19 cellular contexts compared by ENCODE assay signal in genomic region chr13:102225892-102226291, GRCh38.
DNase-seq lines count a peak whose midpoint lies in the region; ATAC-seq and TF ChIP-seq lines count a peak whose summit lies in the region.
"Had no signal": no experiment of that assay in that cellular context is flagged by ENCODE, and none has a peak within 500 bp of the region (broad histone marks: within the 10 kb centered on the region; RNA-seq: fewer than 3 reads in every experiment).

No MANE protein-coding gene starts in this region.

- POLR2A ChIA-PET in GM10248 (lab: Yijun Ruan, JAX) = no interaction called here

- H3K27me3 ChIP-seq in right atrium auricular region = no peaks in the 10 kb centered on the region
- no peaks in the 10 kb centered on the region for H3K27me3 ChIP-seq in right cardiac atrium (ENCODE audit: control insufficient read depth, insufficient read depth)
- H3K27me3 ChIP-seq: BLaER1 had no signal

- H3K9me3 ChIP-seq in right atrium auricular region (no peaks in the 10 kb centered on the region), right cardiac atrium (ENCODE audit: control insufficient read depth, low read length) (no peaks in the 10 kb centered on the region)
- H3K9me3 ChIP-seq: BLaER1, Caco-2 had no signal

- CTCF ChIA-PET in GM10248 (lab: Yijun Ruan, JAX) = interaction anchor here (1.2 kb wide), 1 partner anchor 98 kb away, joined by 3 read pairs; no protein-coding TSS in a partner anchor

- WGBS in right cardiac atrium = 44% methylated on average over 6 of the region's 6 CpGs

- no peak overlapping the region for H3K4me3 ChIP-seq in right atrium auricular region
- no peak overlapping the region for H3K4me3 ChIP-seq in right cardiac atrium (ENCODE audit: low read length)
- H3K4me3 ChIP-seq: BLaER1, GM12878, GM23248 had no signal

- intact Hi-C loops in Right ventricle myocardium inferior (cut with DNase I) (no loop called here), right cardiac atrium (cut with DNase I) (no loop called here), left ventricle myocardium superior (cut with micrococcal nuclease) (no loop called here)

- no peak overlapping the region for H3K27ac ChIP-seq in right atrium auricular region
- H3K27ac ChIP-seq in right cardiac atrium (ENCODE audit: low read length) = no peak overlapping the region
- H3K27ac ChIP-seq: 22Rv1, BLaER1, C4-2B, GM23248 had no signal

- peaks cover 0 to 6% of the 10 kb centered on the region in 2 donors for H3K4me1 ChIP-seq in right atrium auricular region
- no peaks in the 10 kb centered on the region for H3K4me1 ChIP-seq in right cardiac atrium (ENCODE audit: control insufficient read depth, insufficient read depth, low read length)
- H3K4me1 ChIP-seq: BLaER1, Caco-2 had no signal

- ATAC-seq in Right ventricle myocardium inferior (no peak), right cardiac atrium (no peak), left ventricle myocardium superior (no peak), HG02588 (IDR thresholded peaks at IDR 0.05; ENCODE audit: unreplicated experiment) (no peak)
- ATAC-seq: CD8-positive, alpha-beta T cell; GM12878; HCT116 had no signal

- H3K36me3 ChIP-seq in right atrium auricular region = no peaks in the 10 kb centered on the region
- H3K36me3 ChIP-seq: BLaER1 had no signal

- DNase-seq in Right ventricle myocardium inferior (ENCODE audit: missing footprints) (peak; percentile 39), right atrium auricular region (ENCODE audit: low spot score) (no peak), right cardiac atrium (peak in 2 of 3 donors; percentile 46 to 53), left ventricle myocardium superior (no peak), SHP77 treated with DMSO at 0.1 percent for 48 hours (lab: John Stamatoyannopoulos, UW) (peak; percentile 41), GM10248 (ENCODE audit: extremely low spot score) (no peak)
- DNase-seq: Caco-2; CD4-positive, CD25-positive, alpha-beta regulatory T cell; CD8-positive, alpha-beta T cell; DMS153; DND-41; GM23248; H9 had no signal

- TF ChIP-seq CTCF in right atrium auricular region (IDR thresholded peaks at IDR 0.05) = no peak
- TF ChIP-seq CTCF in GM10248 (IDR thresholded peaks at IDR 0.05; ENCODE audit: control extremely low read depth, extremely low read depth, low read depth, missing control alignments) = no peak

Comparison
In these comparisons a context has a peak if more than half of its experiments do, and no peak if none do; other contexts are left out.
1. DNase-seq: peak in Right ventricle myocardium inferior (single experiment), right cardiac atrium (2 of 3) and SHP77 treated with DMSO at 0.1 percent for 48 hours (single experiment); none in right atrium auricular region (single experiment), left ventricle myocardium superior (single experiment) and GM10248 (single experiment).